Comparison of ENCODE assay signal across 8 cellular contexts in genomic region chr7:2237109-2237602, GRCh38. TPM values are rescaled to one million over a fixed set of nuclear protein-coding genes. Genes with fewer than 3 reads are reported as not detected.
DNase-seq lines count a peak whose midpoint lies in the region; ATAC-seq and TF ChIP-seq lines count a peak whose summit lies in the region.

No MANE protein-coding gene starts in this region.

- intact Hi-C loops in left ventricle myocardium inferior (cut with micrococcal nuclease): no loop called here

- peak overlapping the region; percentile 30 for H3K27ac ChIP-seq in left ventricle myocardium inferior (replicated peaks)

- peaks cover 51% of the 10 kb centered on the region for H3K4me1 ChIP-seq in left ventricle myocardium inferior

- no peaks in the 10 kb centered on the region for H3K9me3 ChIP-seq in left ventricle myocardium inferior (replicated peaks)

- DNase-seq in NOMO-1 (lab: John Stamatoyannopoulos, UW; ENCODE audit: unreplicated experiment in 2 of 2) (peak; percentile 91 to 100), left ventricle myocardium inferior (no peak), NCI-H146 (lab: John Stamatoyannopoulos, UW) (no peak), NCI-H345 treated with DMSO at 0.1 percent for 48 hours (lab: John Stamatoyannopoulos, UW; ENCODE audit: unreplicated experiment) (no peak), progenitor cell of endocrine pancreas (ENCODE audit: low spot score, unreplicated experiment) (no peak), dermis blood vessel endothelial cell (no peak)

- peaks cover 9% of the 10 kb centered on the region for H3K36me3 Mint-ChIP-seq in progenitor cell of endocrine pancreas (ENCODE audit: insufficient read depth)

- peaks cover 51% of the 10 kb centered on the region for H3K36me3 ChIP-seq in left ventricle myocardium inferior

- H3K27ac Mint-ChIP-seq in progenitor cell of endocrine pancreas: no peak overlapping the region

- H3K4me3 ChIP-seq in left ventricle myocardium inferior: no peak overlapping the region

- peaks cover 6% of the 10 kb centered on the region for H3K4me1 Mint-ChIP-seq in progenitor cell of endocrine pancreas (ENCODE audit: low read depth)

- ATAC-seq in GM18868 (IDR thresholded peaks at IDR 0.05; ENCODE audit: unreplicated experiment) (peak; percentile 67), HG02623 (IDR thresholded peaks at IDR 0.05; ENCODE audit: unreplicated experiment) (peak; percentile 65)

- H3K4me3 Mint-ChIP-seq in progenitor cell of endocrine pancreas (ENCODE audit: low read depth): no peak overlapping the region

- no peaks in the 10 kb centered on the region for H3K27me3 ChIP-seq in left ventricle myocardium inferior (ENCODE audit: low read depth)

- TF ChIP-seq CTCF in left ventricle myocardium inferior (IDR thresholded peaks at IDR 0.05; ENCODE audit: borderline replicate concordance): no peak
- TF ChIP-seq CTCF in progenitor cell of endocrine pancreas (IDR thresholded peaks at IDR 0.05; ENCODE audit: unreplicated experiment): no peak

- H3K9me3 Mint-ChIP-seq in progenitor cell of endocrine pancreas (ENCODE audit: low read depth): no peaks in the 10 kb centered on the region

- no peaks in the 10 kb centered on the region for H3K27me3 Mint-ChIP-seq in progenitor cell of endocrine pancreas

RNA-seq across cellular contexts. Expression of gene MAD1L1, which starts 4.4 kb away (rescaled TPM):
- total RNA-seq in left ventricle myocardium inferior (16.2 TPM), progenitor cell of endocrine pancreas (49.8 and 50.6 TPM in 2 replicates), dermis blood vessel endothelial cell (48.4 and 53.3 TPM in 2 replicates)

RNA-seq across cellular contexts. Expression of gene MRM2, which starts 4.8 kb away (rescaled TPM):
- 19.9 TPM for total RNA-seq in left ventricle myocardium inferior
- 28.7 and 29.5 TPM in 2 replicates for total RNA-seq in progenitor cell of endocrine pancreas
- 15.3 and 20.1 TPM in 2 replicates for total RNA-seq in dermis blood vessel endothelial cell

RNA-seq across cellular contexts. Expression of gene NUDT1, which starts 4.9 kb away (rescaled TPM):
- total RNA-seq in left ventricle myocardium inferior (12.5 TPM), progenitor cell of endocrine pancreas (17.2 and 22.1 TPM in 2 replicates), dermis blood vessel endothelial cell (8.0 and 14.2 TPM in 2 replicates)

Comparison
In these comparisons a context has a peak if more than half of its experiments do, and no peak if none do; other contexts are left out.
1. DNase-seq: peak in NOMO-1 (2 of 2); none in left ventricle myocardium inferior (single experiment), NCI-H146 (single experiment), NCI-H345 treated with DMSO at 0.1 percent for 48 hours (single experiment), progenitor cell of endocrine pancreas (single experiment) and dermis blood vessel endothelial cell (single experiment).